8 cellular contexts compared by ENCODE assay signal in the genomic region with DNA sequence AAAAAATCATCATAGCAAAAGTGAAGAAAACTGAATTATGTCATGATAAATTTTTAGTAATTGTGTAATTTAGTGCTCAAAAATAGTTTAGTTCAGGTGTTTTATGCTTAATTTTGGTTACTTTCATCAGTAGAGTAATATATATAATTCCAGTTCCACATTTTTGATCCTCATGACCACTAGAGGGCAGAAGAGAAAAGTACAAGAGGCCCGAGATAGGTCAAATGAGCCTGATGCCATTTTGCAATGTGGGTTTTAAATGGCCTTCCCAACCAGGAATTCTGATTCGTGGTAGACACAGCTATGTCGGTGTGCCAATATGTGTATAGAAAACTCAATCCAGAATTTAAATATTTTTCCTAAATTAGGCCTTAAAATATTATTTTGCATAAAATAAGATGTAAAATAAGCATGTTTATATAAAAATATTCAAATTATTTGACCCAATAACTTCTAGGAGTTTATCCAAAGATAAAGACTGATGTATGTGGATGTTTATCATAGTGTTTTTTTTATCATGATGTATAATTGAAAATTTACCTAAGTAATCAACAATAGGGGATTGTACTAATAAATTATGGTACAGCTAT.
DNase-seq lines count a peak whose midpoint lies in the region; ATAC-seq and TF ChIP-seq lines count a peak whose summit lies in the region.

No MANE protein-coding gene starts in this region.

- no peaks in the 10 kb centered on the region for H3K9me3 ChIP-seq in SK-N-MC (ENCODE audit: low read depth, low read length)
- no peaks in the 10 kb centered on the region for H3K9me3 ChIP-seq in naive thymus-derived CD4-positive, alpha-beta T cell (ENCODE audit: control insufficient read depth in 2 of 3, low read length in 3 of 3)

- TF ChIP-seq CTCF in AG09309 (IDR thresholded peaks at IDR 0.05; ENCODE audit: control insufficient read depth, insufficient read depth, low read depth, low read length, missing control alignments) = peak; percentile 67
- peak; percentile 54 for TF ChIP-seq CTCF in GM12865 (IDR thresholded peaks at IDR 0.05; ENCODE audit: insufficient read depth, low read depth, low read length, missing control alignments)

- DNase-seq in AG09309 (ENCODE audit: low read depth) (peak; percentile 31), GM12865 (ENCODE audit: low read depth) (peak; percentile 75), MV-4-11 (lab: John Stamatoyannopoulos, UW) (peak; percentile 63), SK-N-MC (ENCODE audit: low read depth, low spot score) (peak; percentile 28), erythroblast (lab: John Stamatoyannopoulos, UW) (peak; percentile 49 to 72)
- peak in 7 of 9 donors; percentile 42 to 70 (median 59) for DNase-seq in naive thymus-derived CD4-positive, alpha-beta T cell

- CTCF ChIA-PET in naive thymus-derived CD4-positive, alpha-beta T cell (lab: Charles Lee) = interaction anchor here (0.6 to 6.0 kb wide), 12 partner anchors 12 to 356 kb away, joined by 3 to 99 read pairs (median 4); a partner anchor contains a TSS

- no peak overlapping the region for H3K9ac ChIP-seq in SK-N-MC (ENCODE audit: insufficient read length)

- POLR2A ChIA-PET in naive thymus-derived CD4-positive, alpha-beta T cell (lab: Charles Lee) = no interaction called here

- intact Hi-C loops in naive thymus-derived CD4-positive, alpha-beta T cell (cut with micrococcal nuclease) = loop anchor here (1.0 to 5.0 kb wide), 7 partner anchors 76 to 509 kb away; a partner anchor contains a TSS

- H3K27ac Mint-ChIP-seq in naive thymus-derived CD4-positive, alpha-beta T cell = no peak overlapping the region

- no peaks in the 10 kb centered on the region for H3K9me3 Mint-ChIP-seq in naive thymus-derived CD4-positive, alpha-beta T cell

- TF ChIP-seq POLR2A in erythroblast (IDR thresholded peaks at IDR 0.05; ENCODE audit: low read length) = no peak

- no peaks in the 10 kb centered on the region for H3K4me1 Mint-ChIP-seq in naive thymus-derived CD4-positive, alpha-beta T cell

- H3K4me3 ChIP-seq in AG09309 (ENCODE audit: control insufficient read depth, low read depth, low read length) (no peak overlapping the region), GM12865 (ENCODE audit: low read depth, low read length) (no peak overlapping the region), SK-N-MC (no peak overlapping the region)
- no peak overlapping the region for H3K4me3 ChIP-seq in naive thymus-derived CD4-positive, alpha-beta T cell (ENCODE audit: low read length)

- H3K4me1 ChIP-seq in naive thymus-derived CD4-positive, alpha-beta T cell (ENCODE audit: control insufficient read depth in 2 of 2, insufficient read depth in 2 of 2, low read length in 2 of 2) = no peaks in the 10 kb centered on the region

- no peak overlapping the region for H3K27ac ChIP-seq in SK-N-MC
- no peak overlapping the region for H3K27ac ChIP-seq in naive thymus-derived CD4-positive, alpha-beta T cell (ENCODE audit: low read depth, low read length)

- no peaks in the 10 kb centered on the region for H3K36me3 Mint-ChIP-seq in naive thymus-derived CD4-positive, alpha-beta T cell

- no peaks in the 10 kb centered on the region for H3K36me3 ChIP-seq in SK-N-MC (ENCODE audit: insufficient read depth, low read length)
- H3K36me3 ChIP-seq in naive thymus-derived CD4-positive, alpha-beta T cell (ENCODE audit: control insufficient read depth in 2 of 3, insufficient read depth in 3 of 3, low read length in 3 of 3) = no peaks in the 10 kb centered on the region

- no peaks in the 10 kb centered on the region for H3K27me3 ChIP-seq in naive thymus-derived CD4-positive, alpha-beta T cell (ENCODE audit: control insufficient read depth in 2 of 2, insufficient read depth in 2 of 2, low read length in 2 of 2)

- H3K27me3 Mint-ChIP-seq in naive thymus-derived CD4-positive, alpha-beta T cell = peaks cover 0 to 13% (median 0%) of the 10 kb centered on the region in 5 donors

- peak; percentile 78 for ATAC-seq in naive thymus-derived CD4-positive, alpha-beta T cell
- no peak for ATAC-seq in HG03159 (IDR thresholded peaks at IDR 0.05; ENCODE audit: unreplicated experiment)
- no peak for ATAC-seq in GM21786 (IDR thresholded peaks at IDR 0.05; ENCODE audit: unreplicated experiment)

- no peak overlapping the region for H3K4me3 Mint-ChIP-seq in naive thymus-derived CD4-positive, alpha-beta T cell
